ENCODE assay signal across 1 cellular context in the genomic region with DNA sequence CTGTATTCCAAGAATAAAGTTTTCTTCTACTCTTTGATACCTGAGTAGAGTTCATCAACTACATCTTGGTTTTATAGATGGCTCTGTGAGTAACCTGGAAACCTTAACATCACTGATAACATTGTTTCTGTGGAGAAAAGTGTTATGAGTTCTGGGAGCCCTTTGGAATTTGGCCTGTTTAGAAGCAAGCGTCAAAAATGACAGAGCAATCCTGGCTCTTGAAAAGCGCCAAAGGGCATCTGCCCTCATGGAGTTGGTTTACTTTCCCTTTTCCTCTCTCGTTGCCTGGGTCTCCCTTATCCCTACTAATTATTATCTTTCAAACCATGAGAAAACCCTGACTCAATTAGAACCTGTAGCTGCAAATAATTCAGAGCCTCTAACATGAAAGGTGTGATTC.
A peak's percentile ranks its signal among the peaks of the same experiment; 100 is the strongest.
TF ChIP-seq lines count a peak whose summit lies in the region.

No MANE protein-coding gene starts in this region.

TF ChIP-seq in liver, 16 proteins besides CTCF, POLR2A, EP300 and RAD21 (continued from another document):
- TF ChIP-seq, protein P1, sequence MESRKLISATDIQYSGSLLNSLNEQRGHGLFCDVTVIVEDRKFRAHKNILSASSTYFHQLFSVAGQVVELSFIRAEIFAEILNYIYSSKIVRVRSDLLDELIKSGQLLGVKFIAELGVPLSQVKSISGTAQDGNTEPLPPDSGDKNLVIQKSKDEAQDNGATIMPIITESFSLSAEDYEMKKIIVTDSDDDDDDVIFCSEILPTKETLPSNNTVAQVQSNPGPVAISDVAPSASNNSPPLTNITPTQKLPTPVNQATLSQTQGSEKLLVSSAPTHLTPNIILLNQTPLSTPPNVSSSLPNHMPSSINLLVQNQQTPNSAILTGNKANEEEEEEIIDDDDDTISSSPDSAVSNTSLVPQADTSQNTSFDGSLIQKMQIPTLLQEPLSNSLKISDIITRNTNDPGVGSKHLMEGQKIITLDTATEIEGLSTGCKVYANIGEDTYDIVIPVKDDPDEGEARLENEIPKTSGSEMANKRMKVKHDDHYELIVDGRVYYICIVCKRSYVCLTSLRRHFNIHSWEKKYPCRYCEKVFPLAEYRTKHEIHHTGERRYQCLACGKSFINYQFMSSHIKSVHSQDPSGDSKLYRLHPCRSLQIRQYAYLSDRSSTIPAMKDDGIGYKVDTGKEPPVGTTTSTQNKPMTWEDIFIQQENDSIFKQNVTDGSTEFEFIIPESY (IDR thresholded peaks at IDR 0.05), result peak; percentile 29
- TF ChIP-seq SP1 (IDR thresholded peaks at IDR 0.05) (peak; percentile 74), YY1 (IDR thresholded peaks at IDR 0.05) (peak; percentile 92), JUND (IDR thresholded peaks at IDR 0.05) (peak in 1 of 2 donors; percentile 73), EGR1 (IDR thresholded peaks at IDR 0.05; ENCODE audit: low read depth in 2 of 2) (no peak), HNF4A (conservative IDR thresholded peaks at IDR 0.05) (peak; percentile 82 to 90), HNF4G (IDR thresholded peaks at IDR 0.05) (no peak), GABPA (IDR thresholded peaks at IDR 0.05 in 1 of 2, conservative IDR thresholded peaks at IDR 0.05 in 1 of 2) (no peak), RXRA (IDR thresholded peaks at IDR 0.05) (peak; percentile 30 to 74), FOXA2 (IDR thresholded peaks at IDR 0.05) (no peak)
- TF ChIP-seq, protein P2, sequence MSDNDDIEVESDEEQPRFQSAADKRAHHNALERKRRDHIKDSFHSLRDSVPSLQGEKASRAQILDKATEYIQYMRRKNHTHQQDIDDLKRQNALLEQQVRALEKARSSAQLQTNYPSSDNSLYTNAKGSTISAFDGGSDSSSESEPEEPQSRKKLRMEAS (IDR thresholded peaks at IDR 0.05), result peak; percentile 80
